ENCODE assay signal across 26 cellular contexts in genomic region chr20:63445075-63445734, GRCh38. TPM values are rescaled to one million over a fixed set of nuclear protein-coding genes. Genes with fewer than 3 reads are reported as not detected.
DNase-seq lines count a peak whose midpoint lies in the region; ATAC-seq and TF ChIP-seq lines count a peak whose summit lies in the region.
"Had no signal": no experiment of that assay in that cellular context is flagged by ENCODE, and none has a peak within 500 bp of the region (broad histone marks: within the 10 kb centered on the region; RNA-seq: fewer than 3 reads in every experiment).

No MANE protein-coding gene starts in this region.

- H3K4me1 ChIP-seq in BLaER1 treated with 17β-estradiol and CSF1 and Interleukin-3, amounts not matched to agents 10 nM and 100 nM: peaks cover 44 to 81% (median 78%) of the 10 kb centered on the region in 10 experiments
- H3K4me1 ChIP-seq: Caco-2 had no signal

- H3K27me3 ChIP-seq in BLaER1 treated with 17β-estradiol and CSF1 and Interleukin-3, amounts not matched to agents 10 nM and 100 nM: peaks cover 0 to 45% (median 7%) of the 10 kb centered on the region in 11 experiments; a peak in 13 of 22 replicates
- peaks cover 0 to 8% (median 0%) of the 10 kb centered on the region in 45 donors for H3K27me3 ChIP-seq in dorsolateral prefrontal cortex

- peak overlapping the region in 7 of 10 experiments; percentile 27 to 54 (median 34); a peak in 9 of 20 replicates for H3K4me3 ChIP-seq in BLaER1 treated with 17β-estradiol and CSF1 and Interleukin-3, amounts not matched to agents 10 nM and 100 nM
- H3K4me3 ChIP-seq in dorsolateral prefrontal cortex: no peak overlapping the region
- H3K4me3 ChIP-seq: GM12878 had no signal

- H3K36me3 Mint-ChIP-seq in WTC11: peaks cover 3% of the 10 kb centered on the region
- H3K36me3 Mint-ChIP-seq: CD8-positive, alpha-beta T cell had no signal

- TF ChIP-seq CTCF in WTC11 (IDR thresholded peaks at IDR 0.05) (no peak), dorsolateral prefrontal cortex (IDR thresholded peaks at IDR 0.05 in 54 of 56, conservative IDR thresholded peaks at IDR 0.05 in 2 of 56; ENCODE audit: low read depth in 1 of 56, partially characterized antibody in 56 of 56) (no peak)

- POLR2A ChIA-PET in WTC11 (lab: Charles Lee): interaction anchor here (0.6 kb wide), 1 partner anchor 583 kb away, joined by 3 read pairs; no protein-coding TSS in a partner anchor

- peaks cover 14% of the 10 kb centered on the region for H3K9me3 Mint-ChIP-seq in WTC11
- peaks cover 9 to 16% of the 10 kb centered on the region in 2 donors for H3K9me3 Mint-ChIP-seq in stimulated activated naive CD8-positive, alpha-beta T cell treated with anti-CD3 and anti-CD28 coated beads, Interleukin-15, amount 100 ng/mL, for 72 hours
- H3K9me3 Mint-ChIP-seq: CD8-positive, alpha-beta T cell had no signal

- no peaks in the 10 kb centered on the region for H3K27me3 Mint-ChIP-seq in WTC11 (ENCODE audit: low read depth)
- peaks cover 35% of the 10 kb centered on the region for H3K27me3 Mint-ChIP-seq in stimulated activated naive CD8-positive, alpha-beta T cell treated with anti-CD3 and anti-CD28 coated beads, Interleukin-15, amount 100 ng/mL, for 72 hours

- H3K9me3 ChIP-seq in BLaER1 treated with 17β-estradiol and CSF1 and Interleukin-3, amounts not matched to agents 10 nM and 100 nM (replicated peaks in 1 of 11): no peaks in the 10 kb centered on the region

- CTCF ChIA-PET in WTC11 (lab: Charles Lee): interaction anchor here (0.7 to 1.9 kb wide), 6 partner anchors 29 to 221 kb away, joined by 3 to 7 read pairs (median 4); no protein-coding TSS in a partner anchor

- ATAC-seq in WTC11: no peak
- ATAC-seq in sciatic nerve: no peak
- no peak for ATAC-seq in stimulated activated naive CD8-positive, alpha-beta T cell treated with anti-CD3 and anti-CD28 coated beads, Interleukin-15, amount 100 ng/mL, for 72 hours
- ATAC-seq: CD8-positive, alpha-beta T cell; GM12878 had no signal

- H3K4me3 Mint-ChIP-seq in WTC11: no peak overlapping the region
- no peak overlapping the region for H3K4me3 Mint-ChIP-seq in stimulated activated naive CD8-positive, alpha-beta T cell treated with anti-CD3 and anti-CD28 coated beads, Interleukin-15, amount 100 ng/mL, for 72 hours
- H3K4me3 Mint-ChIP-seq: CD8-positive, alpha-beta T cell; H9; HFFc6 had no signal

- peaks cover 15% of the 10 kb centered on the region for H3K4me1 Mint-ChIP-seq in WTC11
- peaks cover 30% of the 10 kb centered on the region for H3K4me1 Mint-ChIP-seq in stimulated activated naive CD8-positive, alpha-beta T cell treated with anti-CD3 and anti-CD28 coated beads, Interleukin-15, amount 100 ng/mL, for 72 hours

- H3K9ac ChIP-seq in BLaER1 treated with 17β-estradiol and CSF1 and Interleukin-3, amounts not matched to agents 10 nM and 100 nM: peak overlapping the region; percentile 33 to 71 (median 60); a peak in 18 of 22 replicates
- H3K9ac ChIP-seq: KMS-11 had no signal

- peak overlapping the region in 8 of 11 experiments; percentile 53 to 76 (median 63); a peak in 17 of 22 replicates for H3K27ac ChIP-seq in BLaER1 treated with 17β-estradiol and CSF1 and Interleukin-3, amounts not matched to agents 10 nM and 100 nM
- H3K27ac ChIP-seq in dorsolateral prefrontal cortex (peak overlapping the region in 45 of 59 donors; percentile 14 to 87 (median 54)), temporal lobe (ENCODE audit: low read depth, low read length) (peak overlapping the region; percentile 61)
- H3K27ac ChIP-seq: C4-2B, KMS-11 had no signal

- H4K20me1 ChIP-seq in BLaER1 treated with 17β-estradiol and CSF1 and Interleukin-3, amounts not matched to agents 10 nM and 100 nM: peaks cover 0 to 27% (median 10%) of the 10 kb centered on the region in 11 experiments; a peak in 14 of 22 replicates

- intact Hi-C loops in dorsolateral prefrontal cortex (cut with DNase I) (no loop called here), sciatic nerve (cut with DNase I) (no loop called here)

- H3K4me2 ChIP-seq in BLaER1 treated with 17β-estradiol and CSF1 and Interleukin-3, amounts not matched to agents 10 nM and 100 nM: peak overlapping the region; percentile 66 to 99 (median 96)
- H3K4me2 ChIP-seq: KMS-11 had no signal

- DNase-seq in WTC11 (ENCODE audit: low spot score): no peak
- DNase-seq in dorsolateral prefrontal cortex: peak in 2 of 10 donors; percentile 60 to 80
- no peak for DNase-seq in sciatic nerve (ENCODE audit: low spot score)
- DNase-seq in stimulated activated naive CD8-positive, alpha-beta T cell treated with anti-CD3 and anti-CD28 coated beads, Interleukin-15, amount 100 ng/mL, for 72 hours: no peak
- DNase-seq in GOT3 (lab: John Stamatoyannopoulos, UW): no peak
- DNase-seq: Caco-2; CD8-positive, alpha-beta T cell; DMS79; EL; GDM1; H9; HFFc6; IMR-90; NCI-H1048; NCI-H1694; NCI-H2029 treated with DMSO at 0.1 percent for 48 hours; NCI-H446 treated with DMSO at 0.1 percent for 48 hours; NCI-H526; NCI-H82; RPMI8226; SHP77 had no signal

- H3K27ac Mint-ChIP-seq in WTC11: peak overlapping the region; percentile 41; the same call in 1 of the 2 replicates
- no peak overlapping the region for H3K27ac Mint-ChIP-seq in stimulated activated naive CD8-positive, alpha-beta T cell treated with anti-CD3 and anti-CD28 coated beads, Interleukin-15, amount 100 ng/mL, for 72 hours
- H3K27ac Mint-ChIP-seq: CD8-positive, alpha-beta T cell; HFFc6 had no signal

- no peaks in the 10 kb centered on the region for H3K36me3 ChIP-seq in BLaER1 treated with 17β-estradiol and CSF1 and Interleukin-3, amounts not matched to agents 10 nM and 100 nM

TF ChIP-seq in WTC11, 78 proteins besides CTCF, POLR2A, EP300 and RAD21:
- TF ChIP-seq ATF6 (CRISPR knock-in tag; IDR thresholded peaks at IDR 0.05) (no peak), FOXK1 (CRISPR knock-in tag; IDR thresholded peaks at IDR 0.05) (no peak), PRDM15 (CRISPR knock-in tag; IDR thresholded peaks at IDR 0.05) (no peak), CREM (CRISPR knock-in tag; IDR thresholded peaks at IDR 0.05) (no peak)
- TF ChIP-seq, protein P1, sequence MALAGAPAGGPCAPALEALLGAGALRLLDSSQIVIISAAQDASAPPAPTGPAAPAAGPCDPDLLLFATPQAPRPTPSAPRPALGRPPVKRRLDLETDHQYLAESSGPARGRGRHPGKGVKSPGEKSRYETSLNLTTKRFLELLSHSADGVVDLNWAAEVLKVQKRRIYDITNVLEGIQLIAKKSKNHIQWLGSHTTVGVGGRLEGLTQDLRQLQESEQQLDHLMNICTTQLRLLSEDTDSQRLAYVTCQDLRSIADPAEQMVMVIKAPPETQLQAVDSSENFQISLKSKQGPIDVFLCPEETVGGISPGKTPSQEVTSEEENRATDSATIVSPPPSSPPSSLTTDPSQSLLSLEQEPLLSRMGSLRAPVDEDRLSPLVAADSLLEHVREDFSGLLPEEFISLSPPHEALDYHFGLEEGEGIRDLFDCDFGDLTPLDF (CRISPR knock-in tag; IDR thresholded peaks at IDR 0.05): no peak

RNA-seq across cellular contexts. Expression of gene KCNQ2, which starts 27.2 kb away (rescaled TPM):
- total RNA-seq in WTC11 (2021) (99.8 to 112 TPM (median 108 TPM) in 3 replicates), dorsolateral prefrontal cortex (100 to 1,000 TPM in 119 of 120 experiments, 10 to 100 TPM in 1; 75.7 to 403 (median 241) TPM), temporal lobe (136 TPM), sciatic nerve (not detected)
- total RNA-seq: CD8-positive, alpha-beta T cell; HFFc6; IMR-90 had no signal

RNA-seq across cellular contexts. Expression of gene EEF1A2, which starts 53.7 kb away (rescaled TPM):
- 26.0 to 35.7 TPM (median 34.9 TPM) in 3 replicates for total RNA-seq in WTC11 (2021)
- 100 to 1,000 TPM; 166 to 904 (median 657) TPM for total RNA-seq in dorsolateral prefrontal cortex
- 209 TPM for total RNA-seq in temporal lobe
- 0.45 TPM for total RNA-seq in sciatic nerve

Comparison
In these comparisons a context has a peak if more than half of its experiments do, and no peak if none do; other contexts are left out.
1. H3K4me3 ChIP-seq: peak in BLaER1 treated with 17β-estradiol and CSF1 and Interleukin-3, amounts not matched to agents 10 nM and 100 nM (7 of 10); none in dorsolateral prefrontal cortex (0 of 59).
2. RNA of gene KCNQ2, which starts 27.2 kb away (total RNA-seq): 75.7 to 403 TPM in dorsolateral prefrontal cortex, 136 TPM in temporal lobe (single experiment) and 99.8 to 112 TPM in WTC11; not detected in sciatic nerve (single experiment); every median in the first group is over 10 times any median in the second.
3. RNA of gene EEF1A2, which starts 53.7 kb away (total RNA-seq): 166 to 904 TPM in dorsolateral prefrontal cortex, 209 TPM in temporal lobe (single experiment) and 26.0 to 35.7 TPM in WTC11; 0.45 TPM in sciatic nerve (single experiment); every median in the first group is over 10 times any median in the second.
4. Peak in every context shown above with its lines, with median percentiles within 50 percentile points of each other: H3K27ac ChIP-seq.